Comparison of ENCODE assay signal across 1 cellular context in genomic region chr6:36422714-36423100, GRCh38.
A peak's percentile ranks its signal among the peaks of the same experiment; 100 is the strongest.
TF ChIP-seq lines count a peak whose summit lies in the region.

No MANE protein-coding gene starts in this region.

TF ChIP-seq in K562, 482 proteins besides CTCF, POLR2A, EP300 and RAD21 (continued from another document):
- TF ChIP-seq, protein P1, sequence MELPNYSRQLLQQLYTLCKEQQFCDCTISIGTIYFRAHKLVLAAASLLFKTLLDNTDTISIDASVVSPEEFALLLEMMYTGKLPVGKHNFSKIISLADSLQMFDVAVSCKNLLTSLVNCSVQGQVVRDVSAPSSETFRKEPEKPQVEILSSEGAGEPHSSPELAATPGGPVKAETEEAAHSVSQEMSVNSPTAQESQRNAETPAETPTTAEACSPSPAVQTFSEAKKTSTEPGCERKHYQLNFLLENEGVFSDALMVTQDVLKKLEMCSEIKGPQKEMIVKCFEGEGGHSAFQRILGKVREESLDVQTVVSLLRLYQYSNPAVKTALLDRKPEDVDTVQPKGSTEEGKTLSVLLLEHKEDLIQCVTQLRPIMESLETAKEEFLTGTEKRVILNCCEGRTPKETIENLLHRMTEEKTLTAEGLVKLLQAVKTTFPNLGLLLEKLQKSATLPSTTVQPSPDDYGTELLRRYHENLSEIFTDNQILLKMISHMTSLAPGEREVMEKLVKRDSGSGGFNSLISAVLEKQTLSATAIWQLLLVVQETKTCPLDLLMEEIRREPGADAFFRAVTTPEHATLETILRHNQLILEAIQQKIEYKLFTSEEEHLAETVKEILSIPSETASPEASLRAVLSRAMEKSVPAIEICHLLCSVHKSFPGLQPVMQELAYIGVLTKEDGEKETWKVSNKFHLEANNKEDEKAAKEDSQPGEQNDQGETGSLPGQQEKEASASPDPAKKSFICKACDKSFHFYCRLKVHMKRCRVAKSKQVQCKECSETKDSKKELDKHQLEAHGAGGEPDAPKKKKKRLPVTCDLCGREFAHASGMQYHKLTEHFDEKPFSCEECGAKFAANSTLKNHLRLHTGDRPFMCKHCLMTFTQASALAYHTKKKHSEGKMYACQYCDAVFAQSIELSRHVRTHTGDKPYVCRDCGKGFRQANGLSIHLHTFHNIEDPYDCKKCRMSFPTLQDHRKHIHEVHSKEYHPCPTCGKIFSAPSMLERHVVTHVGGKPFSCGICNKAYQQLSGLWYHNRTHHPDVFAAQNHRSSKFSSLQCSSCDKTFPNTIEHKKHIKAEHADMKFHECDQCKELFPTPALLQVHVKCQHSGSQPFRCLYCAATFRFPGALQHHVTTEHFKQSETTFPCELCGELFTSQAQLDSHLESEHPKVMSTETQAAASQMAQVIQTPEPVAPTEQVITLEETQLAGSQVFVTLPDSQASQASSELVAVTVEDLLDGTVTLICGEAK (IDR thresholded peaks at IDR 0.05): peak; percentile 53; the same call in 1 of the 2 replicates
- TF ChIP-seq, protein P1 (CRISPR knock-in tag; IDR thresholded peaks at IDR 0.05): no peak
- TF ChIP-seq ZNF12 (CRISPR knock-in tag; IDR thresholded peaks at IDR 0.05) (no peak), FOXA1 (IDR thresholded peaks at IDR 0.05; ENCODE audit: borderline replicate concordance) (no peak), ZNF140 (CRISPR knock-in tag; IDR thresholded peaks at IDR 0.05) (no peak), ZNF431 (CRISPR knock-in tag; IDR thresholded peaks at IDR 0.05) (no peak), MIER1 (IDR thresholded peaks at IDR 0.05; ENCODE audit: low read depth) (no peak), KAT7 (CRISPR knock-in tag; IDR thresholded peaks at IDR 0.05; ENCODE audit: borderline replicate concordance) (0 out of 2 replicates have a peak, but pooled peaks have one; percentile 31), ETV5 (CRISPR knock-in tag; IDR thresholded peaks at IDR 0.05; ENCODE audit: low read depth) (no peak), SIRT6 (IDR thresholded peaks at IDR 0.05; ENCODE audit: low read depth, low read length) (no peak), ZSCAN29 (IDR thresholded peaks at IDR 0.05) (no peak), ZNF121 (CRISPR knock-in tag; conservative IDR thresholded peaks at IDR 0.05) (no peak), ATF6 (CRISPR knock-in tag; IDR thresholded peaks at IDR 0.05) (no peak), FOXK2 (conservative IDR thresholded peaks at IDR 0.05 in 1 of 2, IDR thresholded peaks at IDR 0.05 in 1 of 2; ENCODE audit: low read depth in 2 of 2) (no peak), TCF3 (CRISPR knock-in tag; IDR thresholded peaks at IDR 0.05) (no peak), HDAC8 (tag; IDR thresholded peaks at IDR 0.05) (no peak)
- TF ChIP-seq, protein P2, sequence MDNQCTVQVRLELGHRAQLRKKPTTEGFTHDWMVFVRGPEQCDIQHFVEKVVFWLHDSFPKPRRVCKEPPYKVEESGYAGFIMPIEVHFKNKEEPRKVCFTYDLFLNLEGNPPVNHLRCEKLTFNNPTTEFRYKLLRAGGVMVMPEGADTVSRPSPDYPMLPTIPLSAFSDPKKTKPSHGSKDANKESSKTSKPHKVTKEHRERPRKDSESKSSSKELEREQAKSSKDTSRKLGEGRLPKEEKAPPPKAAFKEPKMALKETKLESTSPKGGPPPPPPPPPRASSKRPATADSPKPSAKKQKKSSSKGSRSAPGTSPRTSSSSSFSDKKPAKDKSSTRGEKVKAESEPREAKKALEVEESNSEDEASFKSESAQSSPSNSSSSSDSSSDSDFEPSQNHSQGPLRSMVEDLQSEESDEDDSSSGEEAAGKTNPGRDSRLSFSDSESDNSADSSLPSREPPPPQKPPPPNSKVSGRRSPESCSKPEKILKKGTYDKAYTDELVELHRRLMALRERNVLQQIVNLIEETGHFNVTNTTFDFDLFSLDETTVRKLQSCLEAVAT (IDR thresholded peaks at IDR 0.05): no peak
